In genomic region chr2:136765736-136766323, GRCh38 we compare ENCODE assay signal across 10 cellular contexts. TPM values are rescaled to one million over a fixed set of nuclear protein-coding genes. Genes with fewer than 3 reads are reported as not detected.
DNase-seq lines count a peak whose midpoint lies in the region; ATAC-seq and TF ChIP-seq lines count a peak whose summit lies in the region.
"Had no signal": no experiment of that assay in that cellular context is flagged by ENCODE, and none has a peak within 500 bp of the region (broad histone marks: within the 10 kb centered on the region; RNA-seq: fewer than 3 reads in every experiment).

No MANE protein-coding gene starts in this region.

- H3K4me1 ChIP-seq in muscle layer of colon (ENCODE audit: insufficient read depth, low read length) (peaks cover 12% of the 10 kb centered on the region), aorta (ENCODE audit: control insufficient read depth in 1 of 2, insufficient read depth in 2 of 2, low read length in 2 of 2) (no peaks in the 10 kb centered on the region)

- no peak for DNase-seq in stimulated activated naive CD8-positive, alpha-beta T cell treated with anti-CD3 and anti-CD28 coated beads, Interleukin-15, amount 100 ng/mL, for 72 hours
- no peak for DNase-seq in stimulated activated naive CD8-positive, alpha-beta T cell treated with anti-CD3 and anti-CD28 coated beads, Interleukin-15, Interleukin-2, amounts not matched to agents 100 U/mL and 50 U/mL, for 24 hours
- DNase-seq in endothelial cell (ENCODE audit: low spot score) (peak; percentile 40), aorta (peak; percentile 38 to 72)
- DNase-seq in stimulated activated naive CD4-positive, alpha-beta T cell treated with Interleukin-2 at 50 U/mL for 16 hours (lab: John Stamatoyannopoulos, UW), result no peak
- DNase-seq: activated CD8-positive, alpha-beta memory T cell treated with anti-CD3 and anti-CD28 coated beads for 24 hours; GOT3 had no signal

- no peaks in the 10 kb centered on the region for H3K9me3 Mint-ChIP-seq in stimulated activated naive CD8-positive, alpha-beta T cell treated with anti-CD3 and anti-CD28 coated beads, Interleukin-15, amount 100 ng/mL, for 72 hours
- H3K9me3 Mint-ChIP-seq in endothelial cell (ENCODE audit: unreplicated experiment), result no peaks in the 10 kb centered on the region

- no peak for TF ChIP-seq POLR2A in GM18505 (IDR thresholded peaks at IDR 0.05; ENCODE audit: borderline replicate concordance, extremely low read depth, insufficient read depth, insufficient read length)

- H3K4me3 ChIP-seq in muscle layer of colon (ENCODE audit: low read depth in 1 of 2, low read length in 2 of 2), result peak overlapping the region; percentile 52 to 57
- peak overlapping the region; percentile 57 to 81 for H3K4me3 ChIP-seq in aorta (ENCODE audit: low read length in 2 of 2)

- no peaks in the 10 kb centered on the region for H3K36me3 ChIP-seq in muscle layer of colon (ENCODE audit: insufficient read depth, low read length)
- H3K36me3 ChIP-seq in aorta (ENCODE audit: control insufficient read depth in 1 of 2, insufficient read depth in 2 of 2, low read length in 1 of 2), result no peaks in the 10 kb centered on the region

- peak overlapping the region; percentile 1 for H3K27ac ChIP-seq in muscle layer of colon (ENCODE audit: low read depth, low read length)
- H3K27ac ChIP-seq in aorta (ENCODE audit: low read depth in 1 of 2, low read length in 2 of 2), result no peak overlapping the region

- peak overlapping the region; percentile 45 to 58 for H3K4me3 Mint-ChIP-seq in stimulated activated naive CD8-positive, alpha-beta T cell treated with anti-CD3 and anti-CD28 coated beads, Interleukin-15, amount 100 ng/mL, for 72 hours
- H3K4me3 Mint-ChIP-seq in endothelial cell (ENCODE audit: unreplicated experiment), result peak overlapping the region; percentile 90

- peaks cover 65% of the 10 kb centered on the region for H3K27me3 Mint-ChIP-seq in stimulated activated naive CD8-positive, alpha-beta T cell treated with anti-CD3 and anti-CD28 coated beads, Interleukin-15, amount 100 ng/mL, for 72 hours
- H3K27me3 Mint-ChIP-seq in endothelial cell (ENCODE audit: unreplicated experiment), result peaks cover 13% of the 10 kb centered on the region

- WGBS in aorta, 2 donors, result 0 to 1% methylated on average over 48 of the region's 48 CpGs

- H3K9ac ChIP-seq in muscle layer of colon (ENCODE audit: low read length), result no peak overlapping the region

- TF ChIP-seq CTCF in endothelial cell (IDR thresholded peaks at IDR 0.05; ENCODE audit: unreplicated experiment), result no peak

- peaks cover 4 to 22% of the 10 kb centered on the region in 2 donors for H3K27me3 ChIP-seq in muscle layer of colon (ENCODE audit: control insufficient read depth in 1 of 2, insufficient read depth in 2 of 2, low read length in 2 of 2)
- H3K27me3 ChIP-seq in aorta (ENCODE audit: control insufficient read depth in 1 of 2, insufficient read depth in 2 of 2, low read length in 1 of 2), result no peaks in the 10 kb centered on the region

- H3K4me1 Mint-ChIP-seq in stimulated activated naive CD8-positive, alpha-beta T cell treated with anti-CD3 and anti-CD28 coated beads, Interleukin-15, amount 100 ng/mL, for 72 hours, result peaks cover 16% of the 10 kb centered on the region
- peaks cover 10% of the 10 kb centered on the region for H3K4me1 Mint-ChIP-seq in endothelial cell (ENCODE audit: unreplicated experiment)

- intact Hi-C loops in aorta (cut with DNase I), result loop anchor here in 1 of 2 donors (10.0 kb wide), 1 partner anchor 111 kb away; no protein-coding TSS in a partner anchor

- H3K27ac Mint-ChIP-seq in stimulated activated naive CD8-positive, alpha-beta T cell treated with anti-CD3 and anti-CD28 coated beads, Interleukin-15, amount 100 ng/mL, for 72 hours, result no peak overlapping the region
- no peak overlapping the region for H3K27ac Mint-ChIP-seq in endothelial cell (ENCODE audit: unreplicated experiment)

- ATAC-seq in stimulated activated naive CD8-positive, alpha-beta T cell treated with anti-CD3 and anti-CD28 coated beads, Interleukin-15, amount 100 ng/mL, for 72 hours, result peak; percentile 38
- ATAC-seq in stimulated activated naive CD8-positive, alpha-beta T cell treated with anti-CD3 and anti-CD28 coated beads, Interleukin-15, Interleukin-2, amounts not matched to agents 100 U/mL and 50 U/mL, for 24 hours, result no peak
- ATAC-seq in aorta (ENCODE audit: low FRiP score), result peak; percentile 43
- ATAC-seq in HG03108 (IDR thresholded peaks at IDR 0.05; ENCODE audit: unreplicated experiment), result no peak
- no peak for ATAC-seq in GM18505 (IDR thresholded peaks at IDR 0.05; ENCODE audit: unreplicated experiment)

- H3K36me3 Mint-ChIP-seq in endothelial cell (ENCODE audit: low read depth, unreplicated experiment), result no peaks in the 10 kb centered on the region

- H3K9me3 ChIP-seq in muscle layer of colon (ENCODE audit: low read length), result no peaks in the 10 kb centered on the region
- H3K9me3 ChIP-seq in aorta (ENCODE audit: control insufficient read depth, low read length), result no peaks in the 10 kb centered on the region

RNA-seq across cellular contexts. Expression of gene THSD7B, which starts 0.5 kb away (rescaled TPM):
- 10.5 TPM for total RNA-seq in endothelial cell (ENCODE audit: unreplicated experiment)
- 1 to 10 TPM; 1.8 to 5.1 TPM for total RNA-seq in aorta
- 1 to 10 TPM in 1 of 2 donors, under 1 TPM in 1; 0.25 to 1.9 TPM for polyA plus RNA-seq in aorta

Comparison
In these comparisons a context has a peak if more than half of its experiments do, and no peak if none do; other contexts are left out.
1. ATAC-seq: peak in stimulated activated naive CD8-positive, alpha-beta T cell treated with anti-CD3 and anti-CD28 coated beads, Interleukin-15, amount 100 ng/mL, for 72 hours (single experiment) and aorta (single experiment); none in stimulated activated naive CD8-positive, alpha-beta T cell treated with anti-CD3 and anti-CD28 coated beads, Interleukin-15, Interleukin-2, amounts not matched to agents 100 U/mL and 50 U/mL, for 24 hours (single experiment), HG03108 (single experiment) and GM18505 (single experiment).
2. DNase-seq: peak in endothelial cell (single experiment) and aorta (2 of 2); none in stimulated activated naive CD8-positive, alpha-beta T cell treated with anti-CD3 and anti-CD28 coated beads, Interleukin-15, amount 100 ng/mL, for 72 hours (0 of 2), stimulated activated naive CD8-positive, alpha-beta T cell treated with anti-CD3 and anti-CD28 coated beads, Interleukin-15, Interleukin-2, amounts not matched to agents 100 U/mL and 50 U/mL, for 24 hours (single experiment) and stimulated activated naive CD4-positive, alpha-beta T cell treated with Interleukin-2 at 50 U/mL for 16 hours (single experiment).